In the genomic region with DNA sequence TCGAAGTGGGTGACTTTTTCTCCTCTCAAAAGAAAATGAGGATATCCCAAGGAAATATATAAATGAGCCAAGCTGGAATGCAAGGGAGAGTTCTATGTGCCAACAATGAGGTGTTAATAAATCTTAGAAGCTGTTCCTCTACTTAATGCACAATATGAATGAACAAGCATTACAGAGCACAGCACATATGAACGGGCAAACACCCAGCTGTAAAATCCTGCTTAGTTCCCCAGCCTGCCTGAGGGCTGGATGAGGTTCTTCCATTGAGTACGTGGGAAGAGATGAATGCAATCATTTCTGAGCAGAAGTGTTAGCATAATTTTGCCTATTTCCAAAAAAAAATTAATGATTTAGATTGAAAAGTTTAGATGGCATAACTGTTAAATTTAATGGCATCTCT, we compare ENCODE assay signal across 9 cellular contexts.
"Had no signal": no experiment of that assay in that cellular context is flagged by ENCODE, and none has a peak within 500 bp of the region (broad histone marks: within the 10 kb centered on the region; RNA-seq: fewer than 3 reads in every experiment).

No MANE protein-coding gene starts in this region.

- H3K4me1 ChIP-seq: HAP-1 had no signal

- H3K4me3 ChIP-seq: GM23248, GM23338, HAP-1 had no signal

- DNase-seq: GM23248, GOT3, H7, H9, HCEC 1CT, HFFc6 had no signal

- H3K27ac ChIP-seq: GM23248 had no signal

- ATAC-seq: GM23338, HCT116 had no signal

- H3K4me2 ChIP-seq: GM23338 had no signal

- H3K9ac ChIP-seq: GM23248 had no signal
